Comparison of ENCODE assay signal across 23 cellular contexts in the genomic region with DNA sequence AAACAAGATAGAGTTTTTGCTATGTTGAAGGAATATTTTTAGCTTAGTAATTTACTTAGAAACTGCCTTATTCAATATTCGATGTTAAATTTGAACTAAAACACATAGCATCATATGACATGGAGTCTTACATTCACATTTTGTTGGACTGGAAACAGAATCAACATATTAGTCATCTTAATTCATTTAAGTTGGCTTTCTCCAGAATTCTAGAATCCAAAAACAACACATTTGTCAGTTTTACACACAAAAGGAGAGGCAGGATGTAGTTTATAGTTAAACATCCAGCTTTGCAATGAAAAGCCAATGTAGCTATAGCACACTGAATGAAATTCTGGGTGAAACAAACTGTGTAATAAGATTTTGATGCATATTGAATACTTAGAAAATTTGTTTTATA. TPM values are rescaled to one million over a fixed set of nuclear protein-coding genes. Genes with fewer than 3 reads are reported as not detected.
DNase-seq lines count a peak whose midpoint lies in the region; ATAC-seq, FAIRE-seq and TF ChIP-seq lines count a peak whose summit lies in the region.
"Had no signal": no experiment of that assay in that cellular context is flagged by ENCODE, and none has a peak within 500 bp of the region (broad histone marks: within the 10 kb centered on the region; RNA-seq: fewer than 3 reads in every experiment).

No MANE protein-coding gene starts in this region.

- CTCF ChIA-PET in HEK293 (lab: Yijun Ruan, JAX) = interaction anchor here (0.6 to 1.3 kb wide), 3 partner anchors 11 to 193 kb away, joined by 3 read pairs; no protein-coding TSS in a partner anchor

- H3K4me3 ChIP-seq in HEK293 (ENCODE audit: low read depth, low read length) = no peak overlapping the region
- no peak overlapping the region for H3K4me3 ChIP-seq in astrocyte of the spinal cord (ENCODE audit: low read depth, low read length)
- H3K4me3 ChIP-seq in fibroblast of mammary gland (ENCODE audit: control insufficient read depth, low read depth, low read length) = no peak overlapping the region
- no peak overlapping the region for H3K4me3 ChIP-seq in BE2C (ENCODE audit: low read depth, low read length)
- no peak overlapping the region for H3K4me3 ChIP-seq in small intestine (ENCODE audit: low read depth in 1 of 2, low read length in 2 of 2)
- H3K4me3 ChIP-seq: coronary artery, right lobe of liver, thoracic aorta had no signal

- no peak for FAIRE-seq in small intestine (lab: Jason Lieb, UNC)
- FAIRE-seq: GM12892, keratinocyte had no signal

- H3K36me3 ChIP-seq in HEK293 (ENCODE audit: control insufficient read depth in 2 of 2, insufficient read depth in 1 of 2, low read length in 2 of 2) (no peaks in the 10 kb centered on the region), BE2C (no peaks in the 10 kb centered on the region), small intestine (ENCODE audit: control insufficient read depth in 2 of 2, insufficient read depth in 2 of 2, low read length in 2 of 2) (no peaks in the 10 kb centered on the region)
- H3K36me3 ChIP-seq: right lobe of liver, thoracic aorta had no signal

- DNase-seq in astrocyte of the spinal cord (ENCODE audit: low read depth, low spot score) = peak; percentile 80
- DNase-seq in fibroblast of mammary gland (ENCODE audit: low read depth) = peak; percentile 71
- no peak for DNase-seq in sciatic nerve (ENCODE audit: low spot score)
- no peak for DNase-seq in BE2C
- DNase-seq in small intestine = no peak
- DNase-seq in NOMO-1 (lab: John Stamatoyannopoulos, UW; ENCODE audit: unreplicated experiment in 2 of 2) = no peak
- DNase-seq: activated naive CD8-positive, alpha-beta T cell treated with anti-CD3 and anti-CD28 coated beads for 36 hours; activated T-cell treated with anti-CD3 and anti-CD28 coated beads for 4 hours; DMS153; natural killer cell; NCI-H1436 treated with DMSO at 0.1 percent for 48 hours; NCI-H2107; NCI-H446; right lobe of liver; stimulated activated naive CD4-positive, alpha-beta T cell treated with Interleukin-2 at 50 U/mL for 16 hours; T-helper 2 cell had no signal

- no peak overlapping the region for H3K27ac ChIP-seq in HEK293 (ENCODE audit: extremely low read depth, low read depth, low read length)
- no peak overlapping the region for H3K27ac ChIP-seq in small intestine (ENCODE audit: low read depth in 1 of 2, low read length in 1 of 2)
- H3K27ac ChIP-seq: KMS-11, right lobe of liver, thoracic aorta had no signal

- peaks cover 3% of the 10 kb centered on the region; the same call in 1 of the 2 replicates for H3K4me1 ChIP-seq in HEK293 (ENCODE audit: control insufficient read depth, insufficient read depth, low read length)
- H3K4me1 ChIP-seq in BE2C = no peaks in the 10 kb centered on the region
- H3K4me1 ChIP-seq in small intestine (ENCODE audit: control insufficient read depth in 2 of 2, insufficient read depth in 1 of 2, low read depth in 1 of 2, low read length in 1 of 2) = no peaks in the 10 kb centered on the region

- in situ Hi-C loops in astrocyte of the spinal cord (cut with HindIII; ENCODE audit: low sequenced_read_pairs) = no loop called here

- ATAC-seq in sciatic nerve (peak; percentile 60), GM18870 (IDR thresholded peaks at IDR 0.05; ENCODE audit: unreplicated experiment) (no peak)
- ATAC-seq: natural killer cell, right lobe of liver had no signal

- intact Hi-C loops in sciatic nerve (cut with DNase I) = no loop called here

- no peak for TF ChIP-seq CTCF in HEK293 (tag by site-specific recombination; IDR thresholded peaks at IDR 0.05)
- no peak for TF ChIP-seq CTCF in astrocyte of the spinal cord (IDR thresholded peaks at IDR 0.05; ENCODE audit: low read depth, low read length)
- no peak for TF ChIP-seq CTCF in fibroblast of mammary gland (conservative IDR thresholded peaks at IDR 0.05; ENCODE audit: control insufficient read depth, insufficient read depth, low read depth, low read length)
- no peak for TF ChIP-seq CTCF in BE2C (IDR thresholded peaks at IDR 0.05; ENCODE audit: low read depth, low read length)

- H3K27me3 ChIP-seq in BE2C (no peaks in the 10 kb centered on the region), small intestine (ENCODE audit: control insufficient read depth in 2 of 2, insufficient read depth in 2 of 2, low read length in 2 of 2) (no peaks in the 10 kb centered on the region)
- H3K27me3 ChIP-seq: right lobe of liver had no signal

- WGBS in small intestine, 3 donors = 70 to 88% (median 79%) methylated on average over 1 of the region's 1 CpG

- POLR2A ChIA-PET in HEK293 (lab: Yijun Ruan, JAX) = no interaction called here

- H3K9me3 ChIP-seq in HEK293 (ENCODE audit: control insufficient read depth, insufficient read depth, low read depth, low read length) (no peaks in the 10 kb centered on the region), BE2C (no peaks in the 10 kb centered on the region; the same call in 1 of the 2 replicates), small intestine (ENCODE audit: control insufficient read depth, low read depth) (no peaks in the 10 kb centered on the region)
- H3K9me3 ChIP-seq: right lobe of liver, thoracic aorta had no signal

TF ChIP-seq in HEK293, 187 proteins besides CTCF, POLR2A, EP300 and RAD21:
- TF ChIP-seq, protein P1, sequence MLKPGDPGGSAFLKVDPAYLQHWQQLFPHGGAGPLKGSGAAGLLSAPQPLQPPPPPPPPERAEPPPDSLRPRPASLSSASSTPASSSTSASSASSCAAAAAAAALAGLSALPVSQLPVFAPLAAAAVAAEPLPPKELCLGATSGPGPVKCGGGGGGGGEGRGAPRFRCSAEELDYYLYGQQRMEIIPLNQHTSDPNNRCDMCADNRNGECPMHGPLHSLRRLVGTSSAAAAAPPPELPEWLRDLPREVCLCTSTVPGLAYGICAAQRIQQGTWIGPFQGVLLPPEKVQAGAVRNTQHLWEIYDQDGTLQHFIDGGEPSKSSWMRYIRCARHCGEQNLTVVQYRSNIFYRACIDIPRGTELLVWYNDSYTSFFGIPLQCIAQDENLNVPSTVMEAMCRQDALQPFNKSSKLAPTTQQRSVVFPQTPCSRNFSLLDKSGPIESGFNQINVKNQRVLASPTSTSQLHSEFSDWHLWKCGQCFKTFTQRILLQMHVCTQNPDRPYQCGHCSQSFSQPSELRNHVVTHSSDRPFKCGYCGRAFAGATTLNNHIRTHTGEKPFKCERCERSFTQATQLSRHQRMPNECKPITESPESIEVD (tag by site-specific recombination; IDR thresholded peaks at IDR 0.05) = peak; percentile 54
- TF ChIP-seq, protein P2, sequence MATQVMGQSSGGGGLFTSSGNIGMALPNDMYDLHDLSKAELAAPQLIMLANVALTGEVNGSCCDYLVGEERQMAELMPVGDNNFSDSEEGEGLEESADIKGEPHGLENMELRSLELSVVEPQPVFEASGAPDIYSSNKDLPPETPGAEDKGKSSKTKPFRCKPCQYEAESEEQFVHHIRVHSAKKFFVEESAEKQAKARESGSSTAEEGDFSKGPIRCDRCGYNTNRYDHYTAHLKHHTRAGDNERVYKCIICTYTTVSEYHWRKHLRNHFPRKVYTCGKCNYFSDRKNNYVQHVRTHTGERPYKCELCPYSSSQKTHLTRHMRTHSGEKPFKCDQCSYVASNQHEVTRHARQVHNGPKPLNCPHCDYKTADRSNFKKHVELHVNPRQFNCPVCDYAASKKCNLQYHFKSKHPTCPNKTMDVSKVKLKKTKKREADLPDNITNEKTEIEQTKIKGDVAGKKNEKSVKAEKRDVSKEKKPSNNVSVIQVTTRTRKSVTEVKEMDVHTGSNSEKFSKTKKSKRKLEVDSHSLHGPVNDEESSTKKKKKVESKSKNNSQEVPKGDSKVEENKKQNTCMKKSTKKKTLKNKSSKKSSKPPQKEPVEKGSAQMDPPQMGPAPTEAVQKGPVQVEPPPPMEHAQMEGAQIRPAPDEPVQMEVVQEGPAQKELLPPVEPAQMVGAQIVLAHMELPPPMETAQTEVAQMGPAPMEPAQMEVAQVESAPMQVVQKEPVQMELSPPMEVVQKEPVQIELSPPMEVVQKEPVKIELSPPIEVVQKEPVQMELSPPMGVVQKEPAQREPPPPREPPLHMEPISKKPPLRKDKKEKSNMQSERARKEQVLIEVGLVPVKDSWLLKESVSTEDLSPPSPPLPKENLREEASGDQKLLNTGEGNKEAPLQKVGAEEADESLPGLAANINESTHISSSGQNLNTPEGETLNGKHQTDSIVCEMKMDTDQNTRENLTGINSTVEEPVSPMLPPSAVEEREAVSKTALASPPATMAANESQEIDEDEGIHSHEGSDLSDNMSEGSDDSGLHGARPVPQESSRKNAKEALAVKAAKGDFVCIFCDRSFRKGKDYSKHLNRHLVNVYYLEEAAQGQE (tag by site-specific recombination; IDR thresholded peaks at IDR 0.05) = no peak
- TF ChIP-seq, protein P3, sequence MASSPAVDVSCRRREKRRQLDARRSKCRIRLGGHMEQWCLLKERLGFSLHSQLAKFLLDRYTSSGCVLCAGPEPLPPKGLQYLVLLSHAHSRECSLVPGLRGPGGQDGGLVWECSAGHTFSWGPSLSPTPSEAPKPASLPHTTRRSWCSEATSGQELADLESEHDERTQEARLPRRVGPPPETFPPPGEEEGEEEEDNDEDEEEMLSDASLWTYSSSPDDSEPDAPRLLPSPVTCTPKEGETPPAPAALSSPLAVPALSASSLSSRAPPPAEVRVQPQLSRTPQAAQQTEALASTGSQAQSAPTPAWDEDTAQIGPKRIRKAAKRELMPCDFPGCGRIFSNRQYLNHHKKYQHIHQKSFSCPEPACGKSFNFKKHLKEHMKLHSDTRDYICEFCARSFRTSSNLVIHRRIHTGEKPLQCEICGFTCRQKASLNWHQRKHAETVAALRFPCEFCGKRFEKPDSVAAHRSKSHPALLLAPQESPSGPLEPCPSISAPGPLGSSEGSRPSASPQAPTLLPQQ (tag by site-specific recombination; IDR thresholded peaks at IDR 0.05) = no peak

RNA-seq across cellular contexts. Expression of a gene that starts 43.3 kb away (rescaled TPM):
- 30.7 TPM for total RNA-seq in sciatic nerve
- polyA plus RNA-seq in BE2C (2012; ENCODE audit: insufficient read depth, insufficient read length, low read depth) = 13.9 TPM
- polyA plus RNA-seq in small intestine = 1 to 10 TPM; 4.9 to 8.0 (median 6.0) TPM

Comparison
In these comparisons a context has a peak if more than half of its experiments do, and no peak if none do; other contexts are left out.
1. DNase-seq: peak in astrocyte of the spinal cord (single experiment) and fibroblast of mammary gland (single experiment); none in sciatic nerve (single experiment), BE2C (single experiment), small intestine (single experiment) and NOMO-1 (0 of 2).